ENCODE assay signal across 13 cellular contexts in the genomic region with DNA sequence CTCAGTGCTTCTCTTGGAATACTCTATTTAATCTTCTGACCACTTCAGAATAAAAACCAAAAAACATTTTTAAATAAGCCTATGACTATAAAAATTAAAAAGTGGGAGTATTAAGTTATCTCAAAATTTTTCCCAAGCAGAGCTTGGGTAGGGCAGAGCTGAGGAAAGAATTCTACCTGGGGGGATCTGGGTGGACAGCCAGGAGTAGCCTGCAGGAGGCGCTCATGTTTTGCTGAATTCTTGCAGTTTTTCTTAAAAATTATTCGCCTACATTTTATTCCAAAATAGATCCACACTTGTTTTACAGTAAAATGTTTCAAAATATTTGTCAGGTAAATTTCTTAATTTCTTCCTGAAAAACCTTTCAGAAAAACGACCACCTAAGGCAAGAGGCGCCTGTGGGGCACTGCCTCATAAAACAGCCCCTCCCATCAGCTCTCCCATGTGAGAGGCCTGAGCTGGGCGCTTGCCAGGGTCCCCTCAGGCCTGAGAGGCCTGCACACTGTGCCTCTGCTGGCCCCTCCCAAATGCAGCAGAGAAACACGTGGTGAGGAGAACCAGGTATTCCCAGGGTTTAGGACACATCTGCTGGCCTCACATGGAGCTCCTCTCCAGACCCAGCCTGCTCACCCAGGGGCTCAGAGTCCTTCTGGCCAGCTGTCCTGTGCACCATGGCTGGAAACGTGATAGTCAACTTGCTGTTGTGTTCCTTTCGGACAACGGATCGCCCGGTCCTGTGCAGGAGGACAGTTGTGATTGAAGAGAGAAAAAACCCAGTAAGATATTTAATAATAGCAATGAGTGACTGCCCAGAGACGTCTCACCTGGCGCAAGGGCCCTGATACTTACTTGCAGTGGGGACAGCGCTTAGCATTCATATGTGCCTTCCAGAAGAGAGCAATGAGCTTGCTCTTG. TPM values are rescaled to one million over a fixed set of nuclear protein-coding genes. Genes with fewer than 3 reads are reported as not detected.
A peak's percentile ranks its signal among the peaks of the same experiment; 100 is the strongest.
DNase-seq lines count a peak whose midpoint lies in the region; ATAC-seq, FAIRE-seq and TF ChIP-seq lines count a peak whose summit lies in the region.
"Had no signal": no experiment of that assay in that cellular context is flagged by ENCODE, and none has a peak within 500 bp of the region (broad histone marks: within the 10 kb centered on the region; RNA-seq: fewer than 3 reads in every experiment).

No MANE protein-coding gene starts in this region.

- CTCF ChIA-PET in AG04450 (lab: Charles Lee): interaction anchor here (0.7 to 2.0 kb wide), 4 partner anchors 8 to 261 kb away, joined by 3 to 11 read pairs (median 5); partner anchors contain the start of gene PTCD3

- H3K36me3 ChIP-seq in RWPE2 (ENCODE audit: low read depth): peaks cover 69% of the 10 kb centered on the region
- H3K36me3 ChIP-seq: ovary had no signal

- H3K4me3 ChIP-seq in AG04450 (ENCODE audit: low read depth, low read length) (no peak overlapping the region), RWPE2 (ENCODE audit: severe bottlenecking) (no peak overlapping the region)
- H3K4me3 ChIP-seq: ovary had no signal

- H3K27me3 ChIP-seq in AG04450 (ENCODE audit: control insufficient read depth, insufficient read depth, low read length) (no peaks in the 10 kb centered on the region), RWPE2 (ENCODE audit: insufficient read depth, poor library complexity, severe bottlenecking) (no peaks in the 10 kb centered on the region)
- H3K27me3 ChIP-seq: ovary had no signal

- peak; percentile 36; the same call in 1 of the 2 replicates for TF ChIP-seq CTCF in AG04450 (IDR thresholded peaks at IDR 0.05; ENCODE audit: low read depth, low read length)
- TF ChIP-seq CTCF in GM10266 (IDR thresholded peaks at IDR 0.05; ENCODE audit: control insufficient read depth, insufficient read depth, low read depth, missing control alignments): peak; percentile 28
- TF ChIP-seq CTCF in RWPE2 (IDR thresholded peaks at IDR 0.05; ENCODE audit: poor library complexity, severe bottlenecking): peak; percentile 13

- no peak for FAIRE-seq in urothelium cell line (lab: Jason Lieb, UNC)
- FAIRE-seq: TTC549 had no signal

- ATAC-seq in RWPE2 (ENCODE audit: low read depth) (no peak), HG03135 (IDR thresholded peaks at IDR 0.05; ENCODE audit: unreplicated experiment) (no peak), HG02798 (IDR thresholded peaks at IDR 0.05; ENCODE audit: poor library complexity, unreplicated experiment) (no peak)

- H3K9me3 ChIP-seq in AG04450 (ENCODE audit: control insufficient read depth, insufficient read depth, low read length) (no peaks in the 10 kb centered on the region), RWPE2 (ENCODE audit: severe bottlenecking) (no peaks in the 10 kb centered on the region)
- H3K9me3 ChIP-seq: ovary had no signal

- DNase-seq in AG04450 (ENCODE audit: low read depth, low spot score) (no peak), GM10266 (ENCODE audit: extremely low spot score) (no peak), RWPE2 (ENCODE audit: low spot score) (no peak), hepatic stellate cell (ENCODE audit: low spot score) (peak; percentile 21), Ammon's horn (ENCODE audit: low spot score) (no peak), urothelium cell line (ENCODE audit: low spot score) (no peak)
- DNase-seq: activated effector memory CD4-positive, alpha-beta T cell treated with anti-CD3 and anti-CD28 coated beads, Interleukin-2, amount 50 U/mL, for 16 hours; NCI-H1417 treated with DMSO at 0.1 percent for 48 hours; ovary; stimulated activated CD4-positive, alpha-beta T cell treated with anti-CD3 and anti-CD28 coated beads, Interleukin-4, amount 100 ng/mL, for 4 hours had no signal

- H3K27ac ChIP-seq in AG04450 (ENCODE audit: low read depth, low read length) (no peak overlapping the region), RWPE2 (ENCODE audit: poor library complexity, severe bottlenecking) (no peak overlapping the region)
- H3K27ac ChIP-seq: ovary had no signal

- POLR2A ChIA-PET in AG04450 (lab: Yijun Ruan, JAX): interaction anchor here (1.1 kb wide), 1 partner anchor 12 kb away, joined by 4 read pairs; no protein-coding TSS in a partner anchor

- H3K4me1 ChIP-seq in RWPE2 (ENCODE audit: insufficient read depth, poor library complexity, severe bottlenecking): no peaks in the 10 kb centered on the region

RNA-seq across cellular contexts. Expression of gene POLR1A, which starts 17.5 kb away (rescaled TPM):
- polyA plus RNA-seq in AG04450 (2011; rRNA removed): 11.1 and 11.9 TPM in 2 replicates
- 23.7 and 28.7 TPM in 2 replicates for polyA minus RNA-seq in AG04450 (2011; rRNA and poly(A)+ RNA removed)

RNA-seq across cellular contexts. Expression of gene PTCD3, which starts 17.8 kb away (rescaled TPM):
- 71.8 and 90.2 TPM in 2 replicates for polyA plus RNA-seq in AG04450 (2011; rRNA removed)
- 47.1 and 103 TPM in 2 replicates for polyA minus RNA-seq in AG04450 (2011; rRNA and poly(A)+ RNA removed)
